In genomic region chr10:5873515-5873995, GRCh38 we compare ENCODE assay signal across 8 cellular contexts. TPM values are rescaled to one million over a fixed set of nuclear protein-coding genes. Genes with fewer than 3 reads are reported as not detected.
DNase-seq lines count a peak whose midpoint lies in the region; ATAC-seq and TF ChIP-seq lines count a peak whose summit lies in the region.

No MANE protein-coding gene starts in this region.

- H3K9me3 Mint-ChIP-seq in activated CD4-positive, alpha-beta T cell treated with anti-CD3 and anti-CD28 coated beads, Interleukin-2, amount 10 ng/mL, durations not matched to agents 7 days and 5 days = no peaks in the 10 kb centered on the region
- no peaks in the 10 kb centered on the region for H3K9me3 Mint-ChIP-seq in memory B cell

- POLR2A ChIA-PET in activated CD4-positive, alpha-beta T cell treated with anti-CD3 and anti-CD28 coated beads, Interleukin-2, amount 10 ng/mL, durations not matched to agents 7 days and 5 days (lab: Charles Lee) = no interaction called here

- no peaks in the 10 kb centered on the region for H3K27me3 ChIP-seq in dorsolateral prefrontal cortex

- H3K4me1 Mint-ChIP-seq in activated CD4-positive, alpha-beta T cell treated with anti-CD3 and anti-CD28 coated beads, Interleukin-2, amount 10 ng/mL, durations not matched to agents 7 days and 5 days = peaks cover 3% of the 10 kb centered on the region
- peaks cover 11% of the 10 kb centered on the region for H3K4me1 Mint-ChIP-seq in memory B cell

- H3K27me3 Mint-ChIP-seq in activated CD4-positive, alpha-beta T cell treated with anti-CD3 and anti-CD28 coated beads, Interleukin-2, amount 10 ng/mL, durations not matched to agents 7 days and 5 days = no peaks in the 10 kb centered on the region
- no peaks in the 10 kb centered on the region for H3K27me3 Mint-ChIP-seq in memory B cell

- H3K4me3 ChIP-seq in AG09309 (ENCODE audit: control insufficient read depth, low read depth, low read length) (no peak overlapping the region), dorsolateral prefrontal cortex (peak overlapping the region in 4 of 59 donors; percentile 7 to 30 (median 7))

- CTCF ChIA-PET in activated CD4-positive, alpha-beta T cell treated with anti-CD3 and anti-CD28 coated beads, Interleukin-2, amount 10 ng/mL, durations not matched to agents 7 days and 5 days (lab: Charles Lee) = interaction anchor here (0.6 to 2.6 kb wide), 10 partner anchors 9 to 1042 kb away, joined by 3 to 9 read pairs (median 3); no protein-coding TSS in a partner anchor

- DNase-seq in AG09309 (ENCODE audit: low read depth) (peak; percentile 40), NCI-H526 treated with DMSO at 0.1 percent for 48 hours (lab: John Stamatoyannopoulos, UW) (peak; percentile 34), dorsolateral prefrontal cortex (peak in 8 of 10 donors; percentile 50 to 78 (median 60)), memory B cell (ENCODE audit: low spot score in 2 of 2) (peak; percentile 69 to 71)
- DNase-seq in activated CD4-positive, alpha-beta T cell treated with anti-CD3 and anti-CD28 coated beads, Interleukin-2, amount 10 ng/mL, durations not matched to agents 7 days and 5 days = peak; percentile 76
- DNase-seq in stimulated activated CD8-positive, alpha-beta memory T cell treated with anti-CD3 and anti-CD28 coated beads, Interleukin-2, amount 100 ng/mL, for 48 hours (ENCODE audit: low read depth in 2 of 2) = peak; percentile 29 to 49

- TF ChIP-seq CTCF in AG09309 (IDR thresholded peaks at IDR 0.05; ENCODE audit: control insufficient read depth, insufficient read depth, low read depth, low read length, missing control alignments) (peak; percentile 64), dorsolateral prefrontal cortex (IDR thresholded peaks at IDR 0.05 in 54 of 56, conservative IDR thresholded peaks at IDR 0.05 in 2 of 56; ENCODE audit: low read depth in 1 of 56, partially characterized antibody in 56 of 56) (peak; percentile 59 to 93 (median 83))

- H3K36me3 Mint-ChIP-seq in activated CD4-positive, alpha-beta T cell treated with anti-CD3 and anti-CD28 coated beads, Interleukin-2, amount 10 ng/mL, durations not matched to agents 7 days and 5 days (ENCODE audit: low read depth) = peaks cover 14% of the 10 kb centered on the region
- H3K36me3 Mint-ChIP-seq in memory B cell = peaks cover 9% of the 10 kb centered on the region

- H3K27ac Mint-ChIP-seq in activated CD4-positive, alpha-beta T cell treated with anti-CD3 and anti-CD28 coated beads, Interleukin-2, amount 10 ng/mL, durations not matched to agents 7 days and 5 days = no peak overlapping the region
- peak overlapping the region; percentile 84 for H3K27ac Mint-ChIP-seq in memory B cell

- intact Hi-C loops in dorsolateral prefrontal cortex (cut with DNase I) = loop anchor here (1.0 to 5.0 kb wide), 5 partner anchors 60 to 246 kb away; partner anchors contain the start of genes GDI2 (in 2 of the 2) and TASOR2 (in 1 of the 2)

- peak; percentile 65 for ATAC-seq in GM18519 (IDR thresholded peaks at IDR 0.05; ENCODE audit: low FRiP score, unreplicated experiment)
- ATAC-seq in HG03097 (IDR thresholded peaks at IDR 0.05; ENCODE audit: low FRiP score, unreplicated experiment) = peak; percentile 53
- ATAC-seq in memory B cell (ENCODE audit: low read depth) = peak; percentile 87

- H3K4me3 Mint-ChIP-seq in activated CD4-positive, alpha-beta T cell treated with anti-CD3 and anti-CD28 coated beads, Interleukin-2, amount 10 ng/mL, durations not matched to agents 7 days and 5 days = peak overlapping the region; percentile 11
- peak overlapping the region; percentile 86 for H3K4me3 Mint-ChIP-seq in memory B cell

- H3K27ac ChIP-seq in dorsolateral prefrontal cortex = peak overlapping the region in 45 of 59 donors; percentile 2 to 81 (median 52)

RNA-seq across cellular contexts. Expression of gene ANKRD16, which starts 16.1 kb away (rescaled TPM):
- total RNA-seq in activated CD4-positive, alpha-beta T cell treated with anti-CD3 and anti-CD28 coated beads, Interleukin-2, amount 10 ng/mL, durations not matched to agents 7 days and 5 days = 1 to 10 TPM; 5.2 to 6.4 TPM
- total RNA-seq in dorsolateral prefrontal cortex = 10 to 100 TPM; 10.4 to 26.5 (median 18.4) TPM

RNA-seq across cellular contexts. Expression of gene FBH1, which starts 16.5 kb away (rescaled TPM):
- 10 to 100 TPM; 55.3 to 63.5 TPM for total RNA-seq in activated CD4-positive, alpha-beta T cell treated with anti-CD3 and anti-CD28 coated beads, Interleukin-2, amount 10 ng/mL, durations not matched to agents 7 days and 5 days
- total RNA-seq in dorsolateral prefrontal cortex = 10 to 100 TPM; 43.3 to 95.3 (median 62.7) TPM
